Comparison of ENCODE assay signal across 12 cellular contexts in genomic region chr10:101227765-101228681, GRCh38. TPM values are rescaled to one million over a fixed set of nuclear protein-coding genes. Genes with fewer than 3 reads are reported as not detected.
DNase-seq lines count a peak whose midpoint lies in the region; ATAC-seq and TF ChIP-seq lines count a peak whose summit lies in the region.
"Had no signal": no experiment of that assay in that cellular context is flagged by ENCODE, and none has a peak within 500 bp of the region (broad histone marks: within the 10 kb centered on the region; RNA-seq: fewer than 3 reads in every experiment).

No MANE protein-coding gene starts in this region.

- DNase-seq in activated CD4-positive, alpha-beta T cell treated with anti-CD3 and anti-CD28 coated beads, Interleukin-2, amount 10 ng/mL, durations not matched to agents 7 days and 5 days: no peak
- DNase-seq in activated CD4-positive, alpha-beta T cell treated with anti-CD3 and anti-CD28 coated beads, Interleukin-2, amount 50 U/mL, for 4 hours: no peak
- DNase-seq in T-helper 2 cell treated with Interferon-gamma antibody and Interleukin-4, amounts not matched to agents 5 μg/mL and 100 μg/mL, for 36 hours (ENCODE audit: low spot score): no peak
- peak; percentile 83 for DNase-seq in endodermal cell
- no peak for DNase-seq in occipital lobe (lab: John Stamatoyannopoulos, UW)
- DNase-seq in NCI-H2196 (lab: John Stamatoyannopoulos, UW; ENCODE audit: unreplicated experiment): no peak
- DNase-seq: dorsolateral prefrontal cortex, hippocampal formation had no signal

- CTCF ChIA-PET in activated CD4-positive, alpha-beta T cell treated with anti-CD3 and anti-CD28 coated beads, Interleukin-2, amount 10 ng/mL, durations not matched to agents 7 days and 5 days (lab: Charles Lee): interaction anchor here (1.0 to 3.1 kb wide), 2 partner anchors 9 to 13 kb away, joined by 3 to 15 read pairs; no protein-coding TSS in a partner anchor

- H3K36me3 Mint-ChIP-seq in activated CD4-positive, alpha-beta T cell treated with anti-CD3 and anti-CD28 coated beads, Interleukin-2, amount 10 ng/mL, durations not matched to agents 7 days and 5 days (ENCODE audit: low read depth): peaks cover 7% of the 10 kb centered on the region
- peaks cover 5% of the 10 kb centered on the region for H3K36me3 Mint-ChIP-seq in T-helper 2 cell treated with Interferon-gamma antibody and Interleukin-4, amounts not matched to agents 5 μg/mL and 100 μg/mL, for 36 hours (ENCODE audit: low read depth)
- no peaks in the 10 kb centered on the region for H3K36me3 Mint-ChIP-seq in endodermal cell (ENCODE audit: low read depth)

- peak overlapping the region; percentile 37 for H3K4me3 Mint-ChIP-seq in activated CD4-positive, alpha-beta T cell treated with anti-CD3 and anti-CD28 coated beads, Interleukin-2, amount 10 ng/mL, durations not matched to agents 7 days and 5 days
- H3K4me3 Mint-ChIP-seq in T-helper 2 cell treated with Interferon-gamma antibody and Interleukin-4, amounts not matched to agents 5 μg/mL and 100 μg/mL, for 36 hours: peak overlapping the region; percentile 15
- H3K4me3 Mint-ChIP-seq in endodermal cell: no peak overlapping the region

- TF ChIP-seq CTCF in endodermal cell (conservative IDR thresholded peaks at IDR 0.05): peak; percentile 58

- ATAC-seq in HG03378 (IDR thresholded peaks at IDR 0.05; ENCODE audit: unreplicated experiment): no peak

- H3K4me3 ChIP-seq in endodermal cell (ENCODE audit: low read length): no peak overlapping the region
- no peak overlapping the region for H3K4me3 ChIP-seq in skeletal muscle satellite cell (ENCODE audit: low read length)
- H3K4me3 ChIP-seq: BLaER1 had no signal

- POLR2A ChIA-PET in activated CD4-positive, alpha-beta T cell treated with anti-CD3 and anti-CD28 coated beads, Interleukin-2, amount 10 ng/mL, durations not matched to agents 7 days and 5 days (lab: Charles Lee): no interaction called here

- peaks cover 74% of the 10 kb centered on the region for H3K27me3 Mint-ChIP-seq in activated CD4-positive, alpha-beta T cell treated with anti-CD3 and anti-CD28 coated beads, Interleukin-2, amount 10 ng/mL, durations not matched to agents 7 days and 5 days
- peaks cover 78% of the 10 kb centered on the region for H3K27me3 Mint-ChIP-seq in T-helper 2 cell treated with Interferon-gamma antibody and Interleukin-4, amounts not matched to agents 5 μg/mL and 100 μg/mL, for 36 hours (ENCODE audit: low read depth)
- peaks cover 96% of the 10 kb centered on the region for H3K27me3 Mint-ChIP-seq in endodermal cell (ENCODE audit: insufficient read depth)

- peak overlapping the region; percentile 81 for H3K4me2 ChIP-seq in skeletal muscle satellite cell (ENCODE audit: low read length)

- H3K4me1 ChIP-seq in endodermal cell (ENCODE audit: control insufficient read depth, insufficient read depth, low read length) (peaks cover 4% of the 10 kb centered on the region), skeletal muscle satellite cell (ENCODE audit: control insufficient read depth, insufficient read depth, low read length) (peaks cover 33% of the 10 kb centered on the region)
- H3K4me1 ChIP-seq: BLaER1 had no signal

- H3K27me3 ChIP-seq in endodermal cell (ENCODE audit: control insufficient read depth, insufficient read depth, low read length, poor library complexity, severe bottlenecking) (peaks cover 100% of the 10 kb centered on the region), skeletal muscle satellite cell (ENCODE audit: control insufficient read depth, insufficient read depth, low read length) (peaks cover 97% of the 10 kb centered on the region)

- H3K36me3 ChIP-seq in endodermal cell (ENCODE audit: control insufficient read depth, insufficient read depth, low read length): no peaks in the 10 kb centered on the region
- no peaks in the 10 kb centered on the region for H3K36me3 ChIP-seq in skeletal muscle satellite cell (ENCODE audit: insufficient read depth, low read length)
- H3K36me3 ChIP-seq: BLaER1 had no signal

- no peak overlapping the region for H3K27ac ChIP-seq in endodermal cell (ENCODE audit: low read depth, low read length)
- H3K27ac ChIP-seq: BLaER1, dorsolateral prefrontal cortex had no signal

- 3 to 4% methylated on average over 8 to 54 of the region's 54 CpGs for WGBS in endodermal cell (ENCODE audit: insufficient coverage in 1 of 2, insufficient read length in 1 of 2), 2 experiments

- H3K27ac Mint-ChIP-seq in activated CD4-positive, alpha-beta T cell treated with anti-CD3 and anti-CD28 coated beads, Interleukin-2, amount 10 ng/mL, durations not matched to agents 7 days and 5 days: peak overlapping the region; percentile 77
- H3K27ac Mint-ChIP-seq in T-helper 2 cell treated with Interferon-gamma antibody and Interleukin-4, amounts not matched to agents 5 μg/mL and 100 μg/mL, for 36 hours: peak overlapping the region; percentile 31
- H3K27ac Mint-ChIP-seq in endodermal cell: no peak overlapping the region

- H3K4me1 Mint-ChIP-seq in activated CD4-positive, alpha-beta T cell treated with anti-CD3 and anti-CD28 coated beads, Interleukin-2, amount 10 ng/mL, durations not matched to agents 7 days and 5 days: peaks cover 30% of the 10 kb centered on the region
- peaks cover 11% of the 10 kb centered on the region for H3K4me1 Mint-ChIP-seq in T-helper 2 cell treated with Interferon-gamma antibody and Interleukin-4, amounts not matched to agents 5 μg/mL and 100 μg/mL, for 36 hours (ENCODE audit: low read depth)
- peaks cover 15% of the 10 kb centered on the region for H3K4me1 Mint-ChIP-seq in endodermal cell

- H3K9me3 ChIP-seq in endodermal cell (ENCODE audit: control insufficient read depth, low read length) (no peaks in the 10 kb centered on the region), skeletal muscle satellite cell (replicated peaks; ENCODE audit: low read length) (no peaks in the 10 kb centered on the region)

- no peaks in the 10 kb centered on the region for H3K9me3 Mint-ChIP-seq in activated CD4-positive, alpha-beta T cell treated with anti-CD3 and anti-CD28 coated beads, Interleukin-2, amount 10 ng/mL, durations not matched to agents 7 days and 5 days
- no peaks in the 10 kb centered on the region for H3K9me3 Mint-ChIP-seq in T-helper 2 cell treated with Interferon-gamma antibody and Interleukin-4, amounts not matched to agents 5 μg/mL and 100 μg/mL, for 36 hours
- no peaks in the 10 kb centered on the region for H3K9me3 Mint-ChIP-seq in endodermal cell

- no peak overlapping the region for H3K9ac ChIP-seq in endodermal cell (ENCODE audit: extremely low read depth, low read length, poor library complexity, severe bottlenecking)
- H3K9ac ChIP-seq in skeletal muscle satellite cell (ENCODE audit: low read depth, low read length): no peak overlapping the region
- H3K9ac ChIP-seq: BLaER1 had no signal

RNA-seq across cellular contexts. Expression of gene LBX1, which starts 1.2 kb away (rescaled TPM):
- total RNA-seq in activated CD4-positive, alpha-beta T cell treated with anti-CD3 and anti-CD28 coated beads, Interleukin-2, amount 10 ng/mL, durations not matched to agents 7 days and 5 days: not detected
- total RNA-seq in endodermal cell (not detected), occipital lobe (not detected)
- 2.0 TPM for polyA plus RNA-seq in endodermal cell (2013, experiment 1 of 2)
- polyA plus RNA-seq in endodermal cell (2013, experiment 2 of 2): 1.8 TPM
- not detected in 2 replicates for total RNA-seq in skeletal muscle satellite cell (2012; rRNA removed)
- total RNA-seq: activated CD8-positive, alpha-beta memory T cell treated with anti-CD3 and anti-CD28 coated beads for 36 hours had no signal
